In the genomic region with DNA sequence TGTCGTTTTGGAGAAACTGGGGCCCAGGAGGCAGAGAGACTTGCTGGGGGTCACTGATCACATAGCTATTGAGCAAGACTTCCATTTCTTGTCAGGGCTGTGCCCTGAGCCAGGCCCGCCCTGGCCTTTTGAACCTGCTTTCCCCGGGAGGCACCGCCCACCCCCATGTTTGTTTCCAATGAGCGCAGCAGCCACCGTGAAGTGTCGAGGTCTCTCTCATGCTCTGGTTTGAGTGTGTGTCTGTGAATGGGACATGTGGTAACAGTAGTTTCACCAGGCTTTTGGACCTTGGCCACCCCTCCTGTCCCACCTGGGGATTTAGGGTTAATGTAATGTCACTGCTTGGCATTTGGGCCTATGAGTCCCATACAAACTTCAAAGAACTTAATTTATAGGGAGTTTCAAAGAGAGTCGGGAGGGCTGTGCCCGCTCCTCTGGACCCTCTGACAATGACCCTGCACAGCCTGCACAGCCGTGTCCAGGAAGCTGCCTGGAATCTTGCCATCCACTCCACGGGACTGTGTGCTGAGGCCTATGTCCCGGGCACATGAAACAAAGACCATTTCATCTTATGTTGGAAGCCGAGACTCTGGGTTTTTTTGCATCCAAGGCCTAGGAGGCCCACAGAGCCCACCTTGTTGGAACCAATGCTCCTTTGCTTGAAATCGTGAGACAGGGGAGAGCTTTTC, we compare ENCODE assay signal across 20 cellular contexts. TPM values are rescaled to one million over a fixed set of nuclear protein-coding genes. Genes with fewer than 3 reads are reported as not detected.
DNase-seq lines count a peak whose midpoint lies in the region; ATAC-seq and TF ChIP-seq lines count a peak whose summit lies in the region.
"Had no signal": no experiment of that assay in that cellular context is flagged by ENCODE, and none has a peak within 500 bp of the region (broad histone marks: within the 10 kb centered on the region; RNA-seq: fewer than 3 reads in every experiment).

No MANE protein-coding gene starts in this region.

- H3K27me3 ChIP-seq in dorsolateral prefrontal cortex, result no peaks in the 10 kb centered on the region
- H3K27me3 ChIP-seq: heart left ventricle, sigmoid colon had no signal

- H3K4me3 Mint-ChIP-seq in activated naive CD8-positive, alpha-beta T cell, result no peak overlapping the region
- H3K4me3 Mint-ChIP-seq in activated naive CD8-positive, alpha-beta T cell treated with anti-CD3 and anti-CD28 coated beads, Interleukin-2, amount 50 U/mL, for 24 hours, result no peak overlapping the region

- no peak overlapping the region for H3K4me3 ChIP-seq in dorsolateral prefrontal cortex
- H3K4me3 ChIP-seq: A549, heart left ventricle, sigmoid colon, tibial artery had no signal

- H3K27ac ChIP-seq in dorsolateral prefrontal cortex, result peak overlapping the region in 2 of 59 donors; percentile 29 to 30
- H3K27ac ChIP-seq: A549, sigmoid colon, tibial artery had no signal

- intact Hi-C loops in dorsolateral prefrontal cortex (cut with DNase I), result loop anchor here in 1 of 2 donors (5.0 kb wide), 1 partner anchor 76 kb away; the partner anchor contains the start of gene ADAMTS14

- peak overlapping the region; percentile 22 for H3K27ac Mint-ChIP-seq in activated naive CD8-positive, alpha-beta T cell
- no peak overlapping the region for H3K27ac Mint-ChIP-seq in activated naive CD8-positive, alpha-beta T cell treated with anti-CD3 and anti-CD28 coated beads, Interleukin-2, amount 50 U/mL, for 24 hours
- H3K27ac Mint-ChIP-seq: activated T-helper 2 cell treated with anti-CD3 and anti-CD28 coated beads, Interferon-gamma antibody, Interleukin-2, Interleukin-4, amounts not matched to agents 10 μg/mL and 5 μg/mL and 100 μg/mL, durations not matched to agents 14 hours and 24 hours and 36 hours had no signal

- no peak for DNase-seq in activated naive CD8-positive, alpha-beta T cell treated with anti-CD3 and anti-CD28 coated beads, Interleukin-2, amount 50 U/mL, for 24 hours
- DNase-seq in dorsolateral prefrontal cortex (peak in 9 of 10 donors; percentile 56 to 86 (median 70)), medulla oblongata (ENCODE audit: extremely low spot score) (peak; percentile 70), superior temporal gyrus (ENCODE audit: extremely low spot score) (peak; percentile 85), DMS114 treated with DMSO at 0.1 percent for 48 hours (lab: John Stamatoyannopoulos, UW; ENCODE audit: unreplicated experiment) (no peak), NCI-H146 treated with DMSO at 0.1 percent for 48 hours (lab: John Stamatoyannopoulos, UW; ENCODE audit: unreplicated experiment) (no peak)
- DNase-seq: cortex of kidney, heart left ventricle, kidney glomerular epithelial cell, MM.1S, NCI-H2081, NCI-H524 treated with DMSO at 0.1 percent for 48 hours, OCI-M1, sigmoid colon, tibial artery had no signal

- H3K27me3 Mint-ChIP-seq in activated naive CD8-positive, alpha-beta T cell, result no peaks in the 10 kb centered on the region
- peaks cover 1% of the 10 kb centered on the region for H3K27me3 Mint-ChIP-seq in activated naive CD8-positive, alpha-beta T cell treated with anti-CD3 and anti-CD28 coated beads, Interleukin-2, amount 50 U/mL, for 24 hours

- H3K36me3 Mint-ChIP-seq in activated naive CD8-positive, alpha-beta T cell, result peaks cover 18% of the 10 kb centered on the region
- peaks cover 47% of the 10 kb centered on the region for H3K36me3 Mint-ChIP-seq in activated naive CD8-positive, alpha-beta T cell treated with anti-CD3 and anti-CD28 coated beads, Interleukin-2, amount 50 U/mL, for 24 hours (ENCODE audit: low read depth)

- H3K4me1 Mint-ChIP-seq in activated naive CD8-positive, alpha-beta T cell (ENCODE audit: low read depth), result peaks cover 49% of the 10 kb centered on the region
- peaks cover 82% of the 10 kb centered on the region for H3K4me1 Mint-ChIP-seq in activated naive CD8-positive, alpha-beta T cell treated with anti-CD3 and anti-CD28 coated beads, Interleukin-2, amount 50 U/mL, for 24 hours

- no peaks in the 10 kb centered on the region for H3K9me3 Mint-ChIP-seq in activated naive CD8-positive, alpha-beta T cell (ENCODE audit: low read depth)
- H3K9me3 Mint-ChIP-seq in activated naive CD8-positive, alpha-beta T cell treated with anti-CD3 and anti-CD28 coated beads, Interleukin-2, amount 50 U/mL, for 24 hours, result no peaks in the 10 kb centered on the region
- H3K9me3 Mint-ChIP-seq: activated T-helper 2 cell treated with anti-CD3 and anti-CD28 coated beads, Interferon-gamma antibody, Interleukin-2, Interleukin-4, amounts not matched to agents 10 μg/mL and 5 μg/mL and 100 μg/mL, durations not matched to agents 14 hours and 24 hours and 36 hours had no signal

- TF ChIP-seq CTCF in dorsolateral prefrontal cortex (IDR thresholded peaks at IDR 0.05 in 54 of 56, conservative IDR thresholded peaks at IDR 0.05 in 2 of 56; ENCODE audit: low read depth in 1 of 56, partially characterized antibody in 56 of 56), result peak in 1 of 56 donors; percentile 32

- ATAC-seq in activated naive CD8-positive, alpha-beta T cell treated with anti-CD3 and anti-CD28 coated beads, Interleukin-2, amount 50 U/mL, for 24 hours, result no peak
- no peak for ATAC-seq in HG03457 (IDR thresholded peaks at IDR 0.05; ENCODE audit: unreplicated experiment)
- ATAC-seq: A549, SK-N-SH treated with all-trans-retinoic acid at 6 μM for 48 hours had no signal

RNA-seq across cellular contexts. Expression of gene PRF1, which starts 6.3 kb away (rescaled TPM):
- 1 to 10 TPM in 49 of 120 experiments, under 1 TPM in 55, not detected in 16; 0.25 to 4.6 (median 0.89) TPM for total RNA-seq in dorsolateral prefrontal cortex

Comparison
In these comparisons a context has a peak if more than half of its experiments do, and no peak if none do; other contexts are left out.
1. DNase-seq: peak in dorsolateral prefrontal cortex (9 of 10), medulla oblongata (single experiment) and superior temporal gyrus (single experiment); none in activated naive CD8-positive, alpha-beta T cell treated with anti-CD3 and anti-CD28 coated beads, Interleukin-2, amount 50 U/mL, for 24 hours (single experiment), DMS114 treated with DMSO at 0.1 percent for 48 hours (single experiment) and NCI-H146 treated with DMSO at 0.1 percent for 48 hours (single experiment).